35 cellular contexts compared by ENCODE assay signal in genomic region chr6:89467437-89467836, GRCh38.
"Had no signal": no experiment of that assay in that cellular context is flagged by ENCODE, and none has a peak within 500 bp of the region (broad histone marks: within the 10 kb centered on the region; RNA-seq: fewer than 3 reads in every experiment).

No MANE protein-coding gene starts in this region.

- ATAC-seq: activated CD4-positive, alpha-beta T cell treated with anti-CD3 and anti-CD28 coated beads for 36 hours; activated CD4-positive, CD25-positive, alpha-beta regulatory T cell treated with anti-CD3 and anti-CD28 coated beads, Interleukin-2, amount 50 U/mL, for 24 hours; activated CD8-positive, alpha-beta memory T cell treated with anti-CD3 and anti-CD28 coated beads, Interleukin-2, amount 10 ng/mL, durations not matched to agents 7 days and 5 days; activated CD8-positive, alpha-beta T cell treated with anti-CD3 and anti-CD28 coated beads, Interleukin-2, amount 10 ng/mL, durations not matched to agents 7 days and 5 days; activated naive CD8-positive, alpha-beta T cell treated with anti-CD3 and anti-CD28 coated beads, Interleukin-2, amount 50 U/mL, for 24 hours had no signal

- H3K9me3 ChIP-seq: ascending aorta, breast epithelium had no signal

- H3K4me1 ChIP-seq: breast epithelium had no signal

- H3K27ac Mint-ChIP-seq: activated CD4-positive, alpha-beta memory T cell treated with anti-CD3 and anti-CD28 coated beads, Interleukin-2, amount 10 ng/mL, durations not matched to agents 7 days and 5 days; activated CD4-positive, alpha-beta T cell treated with anti-CD3 and anti-CD28 coated beads for 36 hours; activated CD4-positive, alpha-beta T cell treated with anti-CD3 and anti-CD28 coated beads, Interleukin-2, amount 10 ng/mL, durations not matched to agents 7 days and 5 days; activated CD8-positive, alpha-beta memory T cell treated with anti-CD3 and anti-CD28 coated beads, Interleukin-2, amount 10 ng/mL, durations not matched to agents 7 days and 5 days; activated CD8-positive, alpha-beta T cell treated with anti-CD3 and anti-CD28 coated beads, Interleukin-2, amount 10 ng/mL, durations not matched to agents 7 days and 5 days; activated naive CD4-positive, alpha-beta T cell treated with anti-CD3 and anti-CD28 coated beads, Interleukin-2, amount 10 ng/mL, durations not matched to agents 7 days and 5 days; activated naive CD4-positive, alpha-beta T cell treated with anti-CD3 and anti-CD28 coated beads, Interleukin-2, amount 50 U/mL, for 24 hours; activated naive CD8-positive, alpha-beta T cell; activated naive CD8-positive, alpha-beta T cell treated with anti-CD3 and anti-CD28 coated beads, Interleukin-2, amount 10 ng/mL, durations not matched to agents 7 days and 5 days; activated naive CD8-positive, alpha-beta T cell treated with anti-CD3 and anti-CD28 coated beads, Interleukin-2, amount 50 U/mL, for 24 hours; activated T-cell treated with anti-CD3 and anti-CD28 coated beads, Interleukin-2, amount 50 U/mL, for 24 hours; activated T-helper 2 cell treated with anti-CD3 and anti-CD28 coated beads, Interferon-gamma antibody, Interleukin-2, Interleukin-4, amounts not matched to agents 10 μg/mL and 5 μg/mL and 100 μg/mL, durations not matched to agents 14 hours and 24 hours and 36 hours; brain; T-helper 1 cell treated with Interleukin-12 subunit alpha and Interleukin-12 subunit beta and Interleukin-4 antibody, amounts not matched to agents 30 μg/mL and 1 μg/mL, for 36 hours; T-helper 2 cell treated with Interferon-gamma antibody and Interleukin-4, amounts not matched to agents 5 μg/mL and 100 μg/mL, for 36 hours had no signal

- DNase-seq: activated CD4-positive, alpha-beta memory T cell treated with anti-CD3 and anti-CD28 coated beads, Interleukin-2, amount 10 ng/mL, durations not matched to agents 7 days and 5 days; activated CD4-positive, alpha-beta T cell treated with anti-CD3 and anti-CD28 coated beads for 1 hour; activated CD4-positive, alpha-beta T cell treated with anti-CD3 and anti-CD28 coated beads for 36 hours; activated CD4-positive, alpha-beta T cell treated with anti-CD3 and anti-CD28 coated beads for 48 hours; activated CD4-positive, alpha-beta T cell treated with anti-CD3 and anti-CD28 coated beads, Interleukin-2, amount 10 ng/mL, durations not matched to agents 7 days and 5 days; activated CD4-positive, alpha-beta T cell treated with anti-CD3 and anti-CD28 coated beads, Interleukin-2, amount 50 U/mL, for 48 hours; activated CD4-positive, CD25-positive, alpha-beta regulatory T cell; activated CD8-positive, alpha-beta memory T cell treated with anti-CD3 and anti-CD28 coated beads for 24 hours; activated CD8-positive, alpha-beta memory T cell treated with anti-CD3 and anti-CD28 coated beads, Interleukin-2, amount 10 ng/mL, durations not matched to agents 7 days and 5 days; activated CD8-positive, alpha-beta memory T cell treated with anti-CD3 and anti-CD28 coated beads, Interleukin-2, amount 50 U/mL, for 48 hours; activated CD8-positive, alpha-beta T cell treated with anti-CD3 and anti-CD28 coated beads, Interleukin-2, amount 10 ng/mL, durations not matched to agents 7 days and 5 days; activated effector memory CD4-positive, alpha-beta T cell treated with Interleukin-2 at 50 U/mL for 16 hours; activated gamma-delta T cell; activated naive CD4-positive, alpha-beta T cell treated with anti-CD3 and anti-CD28 coated beads, Interleukin-2, amount 10 ng/mL, durations not matched to agents 7 days and 5 days; activated naive CD4-positive, alpha-beta T cell treated with Interleukin-2 at 50 U/mL for 16 hours; activated naive CD8-positive, alpha-beta T cell treated with anti-CD3 and anti-CD28 coated beads, Interleukin-2, amount 10 ng/mL, durations not matched to agents 7 days and 5 days; activated naive CD8-positive, alpha-beta T cell treated with anti-CD3 and anti-CD28 coated beads, Interleukin-2, amount 50 U/mL, for 24 hours; activated T-cell treated with anti-CD3 and anti-CD28 coated beads, Interleukin-2, amount 50 U/mL, for 24 hours; activated T-cell treated with anti-CD3 and anti-CD28 coated beads, Interleukin-2, amount 50 U/mL, for 48 hours; amygdala; anterior cingulate cortex; central memory CD4-positive, alpha-beta T cell; T-helper 1 cell; T-helper 2 cell; T-helper 9 cell had no signal

- H3K36me3 ChIP-seq: ascending aorta, breast epithelium had no signal

- H3K27ac ChIP-seq: ascending aorta, breast epithelium, VCaP had no signal

- H3K27me3 Mint-ChIP-seq: activated CD4-positive, alpha-beta T cell treated with anti-CD3 and anti-CD28 coated beads for 36 hours; activated naive CD4-positive, alpha-beta T cell treated with anti-CD3 and anti-CD28 coated beads, Interleukin-2, amount 50 U/mL, for 24 hours; activated naive CD8-positive, alpha-beta T cell; activated naive CD8-positive, alpha-beta T cell treated with anti-CD3 and anti-CD28 coated beads, Interleukin-2, amount 50 U/mL, for 24 hours; activated T-cell treated with anti-CD3 and anti-CD28 coated beads, Interleukin-2, amount 50 U/mL, for 24 hours had no signal

- H3K4me3 ChIP-seq: ascending aorta, breast epithelium had no signal

- H3K27me3 ChIP-seq: ascending aorta, breast epithelium had no signal

- H3K36me3 Mint-ChIP-seq: activated CD8-positive, alpha-beta memory T cell treated with anti-CD3 and anti-CD28 coated beads, Interleukin-2, amount 10 ng/mL, durations not matched to agents 7 days and 5 days; activated naive CD4-positive, alpha-beta T cell treated with anti-CD3 and anti-CD28 coated beads, Interleukin-2, amount 10 ng/mL, durations not matched to agents 7 days and 5 days; activated naive CD4-positive, alpha-beta T cell treated with anti-CD3 and anti-CD28 coated beads, Interleukin-2, amount 50 U/mL, for 24 hours; activated naive CD8-positive, alpha-beta T cell treated with anti-CD3 and anti-CD28 coated beads, Interleukin-2, amount 10 ng/mL, durations not matched to agents 7 days and 5 days; brain had no signal

- H3K9me3 Mint-ChIP-seq: activated CD4-positive, alpha-beta memory T cell treated with anti-CD3 and anti-CD28 coated beads, Interleukin-2, amount 10 ng/mL, durations not matched to agents 7 days and 5 days; activated CD4-positive, alpha-beta T cell treated with anti-CD3 and anti-CD28 coated beads, Interleukin-2, amount 10 ng/mL, durations not matched to agents 7 days and 5 days; activated naive CD4-positive, alpha-beta T cell treated with anti-CD3 and anti-CD28 coated beads, Interleukin-2, amount 10 ng/mL, durations not matched to agents 7 days and 5 days; activated naive CD4-positive, alpha-beta T cell treated with anti-CD3 and anti-CD28 coated beads, Interleukin-2, amount 50 U/mL, for 24 hours; activated naive CD8-positive, alpha-beta T cell treated with anti-CD3 and anti-CD28 coated beads, Interleukin-2, amount 10 ng/mL, durations not matched to agents 7 days and 5 days; activated naive CD8-positive, alpha-beta T cell treated with anti-CD3 and anti-CD28 coated beads, Interleukin-2, amount 50 U/mL, for 24 hours; activated T-cell treated with anti-CD3 and anti-CD28 coated beads, Interleukin-2, amount 50 U/mL, for 24 hours; activated T-helper 2 cell treated with anti-CD3 and anti-CD28 coated beads, Interferon-gamma antibody, Interleukin-2, Interleukin-4, amounts not matched to agents 10 μg/mL and 5 μg/mL and 100 μg/mL, durations not matched to agents 14 hours and 24 hours and 36 hours; brain; T-helper 1 cell treated with Interleukin-12 subunit alpha and Interleukin-12 subunit beta and Interleukin-4 antibody, amounts not matched to agents 30 μg/mL and 1 μg/mL, for 36 hours; T-helper 2 cell treated with Interferon-gamma antibody and Interleukin-4, amounts not matched to agents 5 μg/mL and 100 μg/mL, for 36 hours had no signal

- H3K4me3 Mint-ChIP-seq: activated CD4-positive, alpha-beta memory T cell treated with anti-CD3 and anti-CD28 coated beads, Interleukin-2, amount 10 ng/mL, durations not matched to agents 7 days and 5 days; activated CD4-positive, alpha-beta T cell treated with anti-CD3 and anti-CD28 coated beads for 36 hours; activated CD4-positive, alpha-beta T cell treated with anti-CD3 and anti-CD28 coated beads, Interleukin-2, amount 10 ng/mL, durations not matched to agents 7 days and 5 days; activated CD8-positive, alpha-beta memory T cell treated with anti-CD3 and anti-CD28 coated beads, Interleukin-2, amount 10 ng/mL, durations not matched to agents 7 days and 5 days; activated CD8-positive, alpha-beta T cell treated with anti-CD3 and anti-CD28 coated beads, Interleukin-2, amount 10 ng/mL, durations not matched to agents 7 days and 5 days; activated naive CD4-positive, alpha-beta T cell treated with anti-CD3 and anti-CD28 coated beads, Interleukin-2, amount 10 ng/mL, durations not matched to agents 7 days and 5 days; activated naive CD4-positive, alpha-beta T cell treated with anti-CD3 and anti-CD28 coated beads, Interleukin-2, amount 50 U/mL, for 24 hours; activated naive CD8-positive, alpha-beta T cell; activated naive CD8-positive, alpha-beta T cell treated with anti-CD3 and anti-CD28 coated beads, Interleukin-2, amount 10 ng/mL, durations not matched to agents 7 days and 5 days; activated naive CD8-positive, alpha-beta T cell treated with anti-CD3 and anti-CD28 coated beads, Interleukin-2, amount 50 U/mL, for 24 hours; activated T-cell treated with anti-CD3 and anti-CD28 coated beads, Interleukin-2, amount 50 U/mL, for 24 hours; brain; T-helper 1 cell treated with Interleukin-12 subunit alpha and Interleukin-12 subunit beta and Interleukin-4 antibody, amounts not matched to agents 30 μg/mL and 1 μg/mL, for 36 hours; T-helper 2 cell treated with Interferon-gamma antibody and Interleukin-4, amounts not matched to agents 5 μg/mL and 100 μg/mL, for 36 hours had no signal

- H3K4me1 Mint-ChIP-seq: activated CD4-positive, alpha-beta memory T cell treated with anti-CD3 and anti-CD28 coated beads, Interleukin-2, amount 10 ng/mL, durations not matched to agents 7 days and 5 days; activated CD4-positive, alpha-beta T cell treated with anti-CD3 and anti-CD28 coated beads for 36 hours; activated CD8-positive, alpha-beta memory T cell treated with anti-CD3 and anti-CD28 coated beads, Interleukin-2, amount 10 ng/mL, durations not matched to agents 7 days and 5 days; activated naive CD4-positive, alpha-beta T cell treated with anti-CD3 and anti-CD28 coated beads, Interleukin-2, amount 10 ng/mL, durations not matched to agents 7 days and 5 days; activated naive CD4-positive, alpha-beta T cell treated with anti-CD3 and anti-CD28 coated beads, Interleukin-2, amount 50 U/mL, for 24 hours; activated naive CD8-positive, alpha-beta T cell treated with anti-CD3 and anti-CD28 coated beads, Interleukin-2, amount 50 U/mL, for 24 hours had no signal
